23 cellular contexts compared by ENCODE assay signal in genomic region chr5:129591508-129592160, GRCh38.
"Had no signal": no experiment of that assay in that cellular context is flagged by ENCODE, and none has a peak within 500 bp of the region (broad histone marks: within the 10 kb centered on the region; RNA-seq: fewer than 3 reads in every experiment).

No MANE protein-coding gene starts in this region.

- H3K9me3 ChIP-seq: ascending aorta, esophagus muscularis mucosa, left lung, lower lobe of right lung, mucosa of descending colon, right atrium auricular region, uterus had no signal

- DNase-seq: activated CD4-positive, alpha-beta T cell treated with anti-CD3 and anti-CD28 coated beads for 4 hours; activated CD4-positive, alpha-beta T cell treated with anti-CD3 and anti-CD28 coated beads, Interleukin-2, amount 50 U/mL, for 4 hours; activated CD8-positive, alpha-beta memory T cell treated with anti-CD3 and anti-CD28 coated beads for 24 hours; activated effector memory CD4-positive, alpha-beta T cell treated with anti-CD3 and anti-CD28 coated beads, Interleukin-2, amount 50 U/mL, for 16 hours; activated naive CD4-positive, alpha-beta T cell treated with anti-CD3 and anti-CD28 coated beads for 36 hours; activated naive CD8-positive, alpha-beta T cell treated with anti-CD3 and anti-CD28 coated beads for 36 hours; caudate nucleus; cortex of kidney; lower lobe of right lung; mesendoderm; mucosa of descending colon; stimulated activated CD4-positive, alpha-beta T cell treated with anti-CD3 and anti-CD28 coated beads, Interleukin-2, amount 100 ng/mL, for 48 hours; stimulated activated naive CD4-positive, alpha-beta T cell treated with Interleukin-2 at 50 U/mL for 16 hours; uterus had no signal

- FAIRE-seq: endothelial cell of umbilical vein, frontal cortex, islet of Langerhans had no signal

- H3K36me3 ChIP-seq: ascending aorta, esophagus muscularis mucosa, left lung, lower lobe of right lung, right atrium auricular region, uterus had no signal

- H3K27ac ChIP-seq: ascending aorta, esophagus muscularis mucosa, left lung, lower lobe of right lung, right atrium auricular region, uterus, VCaP had no signal

- H3K4me3 ChIP-seq: ascending aorta, esophagus muscularis mucosa, left lung, lower lobe of right lung, mucosa of descending colon, right atrium auricular region, uterus had no signal

- ATAC-seq: left lung; lower lobe of right lung; mucosa of descending colon; natural killer cell treated with Interleukin-12 subunit alpha and Interleukin-12 subunit beta and Interleukin-15 and Interleukin-18, amount 100 ng/mL, for 72 hours had no signal

- H3K4me1 ChIP-seq: ascending aorta, esophagus muscularis mucosa, left lung, lower lobe of right lung, right atrium auricular region, uterus had no signal

- H3K27me3 ChIP-seq: ascending aorta, esophagus muscularis mucosa, left lung, right atrium auricular region, uterus had no signal
